Comparison of ENCODE assay signal across 2 cellular contexts in genomic region chr5:175638305-175638704, GRCh38.
A peak's percentile ranks its signal among the peaks of the same experiment; 100 is the strongest.
TF ChIP-seq lines count a peak whose summit lies in the region.

No MANE protein-coding gene starts in this region.

TF ChIP-seq in HepG2, 621 proteins besides CTCF, POLR2A, EP300 and RAD21:
- no peak for TF ChIP-seq ZNF331 (CRISPR knock-in tag; IDR thresholded peaks at IDR 0.05)
- TF ChIP-seq ZNF691 (CRISPR knock-in tag; IDR thresholded peaks at IDR 0.05; ENCODE audit: borderline replicate concordance, low read depth): no peak
- TF ChIP-seq MXD3 (CRISPR knock-in tag; IDR thresholded peaks at IDR 0.05): no peak
- TF ChIP-seq ZKSCAN5 (CRISPR knock-in tag; IDR thresholded peaks at IDR 0.05): no peak
- no peak for TF ChIP-seq ZBTB10 (CRISPR knock-in tag; IDR thresholded peaks at IDR 0.05; ENCODE audit: borderline replicate concordance)
- TF ChIP-seq CBX5 (CRISPR knock-in tag; IDR thresholded peaks at IDR 0.05; ENCODE audit: borderline replicate concordance): no peak
- no peak for TF ChIP-seq RAD51 (IDR thresholded peaks at IDR 0.05; ENCODE audit: borderline replicate concordance)
- no peak for TF ChIP-seq ZBTB33 (CRISPR knock-in tag; IDR thresholded peaks at IDR 0.05)
- no peak for TF ChIP-seq ZFP36L1 (CRISPR knock-in tag; IDR thresholded peaks at IDR 0.05)
- no peak for TF ChIP-seq ZNF496 (CRISPR knock-in tag; IDR thresholded peaks at IDR 0.05; ENCODE audit: insufficient replicate concordance)
- no peak for TF ChIP-seq TEF (CRISPR knock-in tag; IDR thresholded peaks at IDR 0.05)

TF ChIP-seq in H1, 55 proteins besides CTCF, POLR2A, EP300 and RAD21:
- TF ChIP-seq TEAD4 (IDR thresholded peaks at IDR 0.05; ENCODE audit: low read depth, low read length) (0 out of 2 replicates have a peak, but pooled peaks have one; percentile 26), CEBPB (IDR thresholded peaks at IDR 0.05; ENCODE audit: low read depth, low read length) (peak; percentile 90), ASH2L (IDR thresholded peaks at IDR 0.05; ENCODE audit: low read length) (peak; percentile 27), CBX5 (IDR thresholded peaks at IDR 0.05; ENCODE audit: low read depth, low read length) (no peak), GABPA (IDR thresholded peaks at IDR 0.05; ENCODE audit: borderline replicate concordance, insufficient read depth, low read length) (no peak)
